In the genomic region with DNA sequence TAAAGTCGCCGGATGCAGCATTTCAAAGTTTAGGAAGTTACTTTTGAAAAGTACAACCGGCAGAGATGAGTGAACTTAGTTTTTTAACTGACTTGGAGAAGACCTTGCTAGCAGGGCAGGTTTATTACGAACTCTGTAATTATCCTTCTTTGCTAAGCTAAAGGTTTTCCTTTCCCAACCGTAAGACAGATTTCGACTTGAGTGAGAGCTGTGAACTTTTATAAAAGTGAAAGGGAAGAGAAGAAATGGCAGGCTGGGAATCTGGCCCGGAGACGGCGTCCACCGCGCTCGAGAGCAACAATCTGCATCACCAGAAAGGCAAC, we compare ENCODE assay signal across 8 cellular contexts. TPM values are rescaled to one million over a fixed set of nuclear protein-coding genes. Genes with fewer than 3 reads are reported as not detected.
DNase-seq lines count a peak whose midpoint lies in the region; TF ChIP-seq lines count a peak whose summit lies in the region.

No MANE protein-coding gene starts in this region.

- no peak for TF ChIP-seq CTCF in foreskin fibroblast (IDR thresholded peaks at IDR 0.05; ENCODE audit: low read depth, low read length)

- peaks cover 30% of the 10 kb centered on the region for H3K36me3 ChIP-seq in SJSA1

- no peaks in the 10 kb centered on the region for H3K9me3 ChIP-seq in SJSA1 (replicated peaks)

- H3K4me1 ChIP-seq in SJSA1 (replicated peaks) = peaks cover 18% of the 10 kb centered on the region

- peak overlapping the region; percentile 96 for H3K4me3 ChIP-seq in SJSA1
- peak overlapping the region; percentile 53 to 85 for H3K4me3 ChIP-seq in foreskin fibroblast (ENCODE audit: low read depth in 1 of 2, low read length in 2 of 2)
- H3K4me3 ChIP-seq in skin epidermis = peak overlapping the region; percentile 50 to 89 (median 75)

- H3K27me3 ChIP-seq in SJSA1 (replicated peaks) = no peaks in the 10 kb centered on the region

- H3K27ac ChIP-seq in SJSA1 (peak overlapping the region; percentile 81), skin epidermis (peak overlapping the region in 20 of 21 experiments; percentile 65 to 98 (median 88))

- DNase-seq in NCI-H526 treated with DMSO at 0.1 percent for 48 hours (lab: John Stamatoyannopoulos, UW) (peak; percentile 50), NCI-H526 (lab: John Stamatoyannopoulos, UW) (no peak), SJSA1 (ENCODE audit: low read depth in 1 of 2, low spot score in 2 of 2) (no peak), foreskin fibroblast (no peak), foreskin melanocyte (no peak), T-helper 9 cell (no peak), NCI-H510A (lab: John Stamatoyannopoulos, UW) (no peak)

RNA-seq across cellular contexts. Expression of a gene that starts 0.7 kb away (rescaled TPM):
- total RNA-seq in SJSA1 (2014; rRNA removed; shearing (Covaris generic)) = 77.0 and 123 TPM in 2 replicates
